ENCODE assay signal across 1 cellular context in the genomic region with DNA sequence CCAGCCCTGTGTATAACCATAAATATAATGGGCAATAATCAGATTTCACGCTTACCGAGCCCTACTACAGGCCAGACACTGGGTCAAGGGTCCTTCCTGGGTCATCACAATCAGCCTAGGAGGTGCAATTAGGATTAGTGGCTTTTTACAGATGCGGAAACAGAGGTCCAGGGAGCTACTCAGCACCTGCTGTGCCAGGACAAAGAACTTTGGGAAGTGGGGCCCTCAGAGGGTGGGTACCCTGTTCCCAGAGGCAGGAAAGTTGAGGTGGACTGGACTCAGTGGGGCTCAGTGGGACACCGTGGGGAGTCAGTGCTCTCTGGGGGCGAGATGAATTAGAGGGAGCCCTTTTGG.
TF ChIP-seq lines count a peak whose summit lies in the region.

No MANE protein-coding gene starts in this region.

TF ChIP-seq in IMR-90, 13 proteins besides CTCF, POLR2A, EP300 and RAD21 (continued from another document):
- TF ChIP-seq MAZ (IDR thresholded peaks at IDR 0.05; ENCODE audit: borderline replicate concordance, low read depth, low read length): no peak
